In genomic region chr3:32238816-32239637, GRCh38 we compare ENCODE assay signal across 8 cellular contexts.
DNase-seq lines count a peak whose midpoint lies in the region; ATAC-seq lines count a peak whose summit lies in the region.

No MANE protein-coding gene starts in this region.

- ATAC-seq in GM21619 (IDR thresholded peaks at IDR 0.05; ENCODE audit: unreplicated experiment): no peak

- peak; percentile 44 for DNase-seq in NCI-H345 (lab: John Stamatoyannopoulos, UW)
- DNase-seq in NCI-H345 treated with DMSO at 0.1 percent for 48 hours (lab: John Stamatoyannopoulos, UW; ENCODE audit: unreplicated experiment): no peak
- DNase-seq in HK-2 (ENCODE audit: unreplicated experiment): peak; percentile 14
- DNase-seq in SW480 (ENCODE audit: low spot score): peak; percentile 70
- peak; percentile 26 to 32 for DNase-seq in T47D (ENCODE audit: low read depth in 1 of 2, low spot score in 1 of 2)
- DNase-seq in iPS-NIHi7 (ENCODE audit: extremely low spot score): peak; percentile 52
- peak; percentile 32 for DNase-seq in stimulated activated CD4-positive, alpha-beta T cell treated with anti-CD3 and anti-CD28 coated beads, Interleukin-12 subunit alpha, Interleukin-12 subunit beta, amount 100 ng/mL, for 4 hours

- in situ Hi-C loops in T47D (cut with HindIII; ENCODE audit: low pct_unique_long_range_greater_than_20kb, low sequenced_read_pairs): no loop called here
